ENCODE assay signal across 24 cellular contexts in the genomic region with DNA sequence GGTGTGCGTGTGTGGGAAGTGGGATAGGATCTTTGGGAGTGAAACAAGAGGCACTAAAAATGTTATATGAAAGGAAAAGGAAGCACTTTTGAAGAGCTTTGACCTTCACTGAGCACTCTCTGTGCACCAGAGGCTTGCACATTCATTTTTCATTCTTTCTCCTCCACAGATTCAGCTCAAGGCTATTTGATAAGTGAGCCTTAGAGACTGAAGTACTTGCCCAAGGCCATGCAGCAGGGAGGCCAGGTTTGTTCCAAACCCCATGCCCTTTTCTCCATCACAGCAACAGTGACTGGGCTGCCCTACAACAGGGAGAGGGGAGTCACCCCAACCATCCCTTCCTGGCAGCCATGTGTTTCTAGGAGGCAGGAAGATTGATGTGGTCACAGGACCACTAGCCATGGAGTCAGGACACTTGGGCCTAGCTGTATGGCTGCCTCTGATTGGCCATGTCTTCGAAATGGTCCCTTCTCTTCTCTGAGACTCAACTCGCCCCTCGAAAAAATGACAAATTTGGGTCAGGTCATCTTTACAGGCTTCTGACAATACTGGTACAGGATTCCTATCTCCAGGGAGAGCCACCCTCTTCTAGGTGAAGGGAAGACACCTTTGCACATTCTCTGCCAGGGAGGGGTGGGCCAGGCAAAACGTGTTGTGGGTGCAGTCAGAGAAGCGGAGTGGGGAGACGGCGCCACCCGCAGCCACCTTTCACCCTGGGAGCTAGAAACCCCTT.
"Had no signal": no experiment of that assay in that cellular context is flagged by ENCODE, and none has a peak within 500 bp of the region (broad histone marks: within the 10 kb centered on the region; RNA-seq: fewer than 3 reads in every experiment).

No MANE protein-coding gene starts in this region.

- H3K9me3 ChIP-seq: MG63 had no signal

- H3K4me3 ChIP-seq: MG63 had no signal

- H3K36me3 ChIP-seq: MG63 had no signal

- DNase-seq: Karpas-422; KG1; MG63; NCI-H1092; NCI-H1105 treated with DMSO at 0.1 percent for 48 hours; NCI-H1417 treated with DMSO at 0.1 percent for 48 hours; NCI-H146; NCI-H1694 treated with DMSO at 0.1 percent for 48 hours; NCI-H1930; NCI-H2081; NCI-H2107; NCI-H2171; NCI-H226; NCI-H446; NCI-H510A; NCI-H524 treated with DMSO at 0.1 percent for 48 hours; NCI-H69; NCI-H774; NK-92 treated with Interleukin-12 subunit alpha and Interleukin-12 subunit beta, amount 100 ng/mL, for 24 hours; PC-3; SHP77 had no signal

- H3K27ac ChIP-seq: RWPE1 had no signal

- H3K27me3 ChIP-seq: MG63 had no signal

- ATAC-seq: Panc1, PC-3, SK-N-SH treated with all-trans-retinoic acid at 6 μM for 48 hours had no signal
